Comparison of ENCODE assay signal across 27 cellular contexts in genomic region chr12:3139760-3140159, GRCh38.
"Had no signal": no experiment of that assay in that cellular context is flagged by ENCODE, and none has a peak within 500 bp of the region (broad histone marks: within the 10 kb centered on the region; RNA-seq: fewer than 3 reads in every experiment).

No MANE protein-coding gene starts in this region.

- ATAC-seq: activated CD8-positive, alpha-beta memory T cell treated with anti-CD3 and anti-CD28 coated beads, Interleukin-2, amount 10 ng/mL, durations not matched to agents 7 days and 5 days; activated CD8-positive, alpha-beta T cell treated with anti-CD3 and anti-CD28 coated beads, Interleukin-2, amount 10 ng/mL, durations not matched to agents 7 days and 5 days; activated naive CD8-positive, alpha-beta T cell treated with anti-CD3 and anti-CD28 coated beads, Interleukin-2, amount 50 U/mL, for 24 hours; left lung; mucosa of descending colon; natural killer cell treated with Interleukin-12 subunit alpha and Interleukin-12 subunit beta and Interleukin-15 and Interleukin-18, amount 100 ng/mL, for 72 hours; pancreas; psoas muscle; T-helper 17 cell had no signal

- H3K27ac ChIP-seq: esophagus squamous epithelium, left lung, pancreas, psoas muscle, spleen, testis, transverse colon, uterus had no signal

- H3K9me3 ChIP-seq: esophagus squamous epithelium, left lung, mucosa of descending colon, pancreas, psoas muscle, spleen, testis, transverse colon, uterus had no signal

- H3K4me1 ChIP-seq: pancreas, uterus had no signal

- DNase-seq: activated CD4-positive, alpha-beta T cell treated with anti-CD3 and anti-CD28 coated beads, Interleukin-2, amount 50 U/mL, for 1 hour; activated CD8-positive, alpha-beta memory T cell treated with anti-CD3 and anti-CD28 coated beads, Interleukin-2, amount 10 ng/mL, durations not matched to agents 7 days and 5 days; activated CD8-positive, alpha-beta T cell treated with anti-CD3 and anti-CD28 coated beads, Interleukin-2, amount 10 ng/mL, durations not matched to agents 7 days and 5 days; activated naive CD8-positive, alpha-beta T cell treated with anti-CD3 and anti-CD28 coated beads, Interleukin-2, amount 50 U/mL, for 24 hours; activated T-cell treated with anti-CD3 and anti-CD28 coated beads, Interleukin-2, amount 50 U/mL, for 48 hours; amygdala; central memory CD4-positive, alpha-beta T cell; esophagus squamous epithelium; foreskin melanocyte; glutamatergic neuron; left lung; mucosa of descending colon; pancreas; psoas muscle; right cardiac atrium; spleen; stimulated activated naive CD4-positive, alpha-beta T cell; T-helper 17 cell; T1000; testis; transverse colon; uterus had no signal

- H3K27ac Mint-ChIP-seq: activated CD8-positive, alpha-beta memory T cell treated with anti-CD3 and anti-CD28 coated beads, Interleukin-2, amount 10 ng/mL, durations not matched to agents 7 days and 5 days; activated CD8-positive, alpha-beta T cell treated with anti-CD3 and anti-CD28 coated beads, Interleukin-2, amount 10 ng/mL, durations not matched to agents 7 days and 5 days; activated naive CD4-positive, alpha-beta T cell treated with anti-CD3 and anti-CD28 coated beads, Interleukin-2, amount 50 U/mL, for 24 hours; activated naive CD8-positive, alpha-beta T cell treated with anti-CD3 and anti-CD28 coated beads, Interleukin-2, amount 50 U/mL, for 24 hours; activated T-helper 2 cell treated with anti-CD3 and anti-CD28 coated beads, Interferon-gamma antibody, Interleukin-2, Interleukin-4, amounts not matched to agents 10 μg/mL and 5 μg/mL and 100 μg/mL, durations not matched to agents 14 hours and 24 hours and 36 hours; dendritic cell treated with granulocyte-macrophage colony-stimulating factor and Interleukin-4, amounts not matched to agents 40 ng/mL and 50 ng/mL, for 4 days; natural killer cell treated with Interleukin-12 subunit alpha and Interleukin-12 subunit beta and Interleukin-15 and Interleukin-18, amount 100 ng/mL, for 72 hours; T-helper 17 cell had no signal

- H3K4me1 Mint-ChIP-seq: activated CD8-positive, alpha-beta memory T cell treated with anti-CD3 and anti-CD28 coated beads, Interleukin-2, amount 10 ng/mL, durations not matched to agents 7 days and 5 days; activated naive CD4-positive, alpha-beta T cell treated with anti-CD3 and anti-CD28 coated beads, Interleukin-2, amount 50 U/mL, for 24 hours; activated naive CD8-positive, alpha-beta T cell treated with anti-CD3 and anti-CD28 coated beads, Interleukin-2, amount 50 U/mL, for 24 hours had no signal

- H3K27me3 ChIP-seq: esophagus squamous epithelium, pancreas, testis, transverse colon, uterus had no signal

- H3K36me3 ChIP-seq: esophagus squamous epithelium, left lung, pancreas, spleen, transverse colon, uterus had no signal

- FAIRE-seq: islet of Langerhans, pancreas had no signal

- H3K36me3 Mint-ChIP-seq: activated CD8-positive, alpha-beta memory T cell treated with anti-CD3 and anti-CD28 coated beads, Interleukin-2, amount 10 ng/mL, durations not matched to agents 7 days and 5 days; natural killer cell treated with Interleukin-12 subunit alpha and Interleukin-12 subunit beta and Interleukin-15 and Interleukin-18, amount 100 ng/mL, for 72 hours had no signal

- H3K4me3 ChIP-seq: esophagus squamous epithelium, left lung, mucosa of descending colon, pancreas, psoas muscle, spleen, testis, transverse colon, uterus had no signal

- H3K9me3 Mint-ChIP-seq: activated naive CD4-positive, alpha-beta T cell treated with anti-CD3 and anti-CD28 coated beads, Interleukin-2, amount 50 U/mL, for 24 hours; activated naive CD8-positive, alpha-beta T cell treated with anti-CD3 and anti-CD28 coated beads, Interleukin-2, amount 50 U/mL, for 24 hours; activated T-helper 2 cell treated with anti-CD3 and anti-CD28 coated beads, Interferon-gamma antibody, Interleukin-2, Interleukin-4, amounts not matched to agents 10 μg/mL and 5 μg/mL and 100 μg/mL, durations not matched to agents 14 hours and 24 hours and 36 hours; dendritic cell treated with granulocyte-macrophage colony-stimulating factor and Interleukin-4, amounts not matched to agents 40 ng/mL and 50 ng/mL, for 4 days; natural killer cell treated with Interleukin-12 subunit alpha and Interleukin-12 subunit beta and Interleukin-15 and Interleukin-18, amount 100 ng/mL, for 72 hours had no signal

- H3K4me3 Mint-ChIP-seq: activated CD8-positive, alpha-beta memory T cell treated with anti-CD3 and anti-CD28 coated beads, Interleukin-2, amount 10 ng/mL, durations not matched to agents 7 days and 5 days; activated CD8-positive, alpha-beta T cell treated with anti-CD3 and anti-CD28 coated beads, Interleukin-2, amount 10 ng/mL, durations not matched to agents 7 days and 5 days; activated naive CD4-positive, alpha-beta T cell treated with anti-CD3 and anti-CD28 coated beads, Interleukin-2, amount 50 U/mL, for 24 hours; activated naive CD8-positive, alpha-beta T cell treated with anti-CD3 and anti-CD28 coated beads, Interleukin-2, amount 50 U/mL, for 24 hours; dendritic cell treated with granulocyte-macrophage colony-stimulating factor and Interleukin-4, amounts not matched to agents 40 ng/mL and 50 ng/mL, for 4 days; natural killer cell treated with Interleukin-12 subunit alpha and Interleukin-12 subunit beta and Interleukin-15 and Interleukin-18, amount 100 ng/mL, for 72 hours; T-helper 17 cell had no signal
